In the genomic region with DNA sequence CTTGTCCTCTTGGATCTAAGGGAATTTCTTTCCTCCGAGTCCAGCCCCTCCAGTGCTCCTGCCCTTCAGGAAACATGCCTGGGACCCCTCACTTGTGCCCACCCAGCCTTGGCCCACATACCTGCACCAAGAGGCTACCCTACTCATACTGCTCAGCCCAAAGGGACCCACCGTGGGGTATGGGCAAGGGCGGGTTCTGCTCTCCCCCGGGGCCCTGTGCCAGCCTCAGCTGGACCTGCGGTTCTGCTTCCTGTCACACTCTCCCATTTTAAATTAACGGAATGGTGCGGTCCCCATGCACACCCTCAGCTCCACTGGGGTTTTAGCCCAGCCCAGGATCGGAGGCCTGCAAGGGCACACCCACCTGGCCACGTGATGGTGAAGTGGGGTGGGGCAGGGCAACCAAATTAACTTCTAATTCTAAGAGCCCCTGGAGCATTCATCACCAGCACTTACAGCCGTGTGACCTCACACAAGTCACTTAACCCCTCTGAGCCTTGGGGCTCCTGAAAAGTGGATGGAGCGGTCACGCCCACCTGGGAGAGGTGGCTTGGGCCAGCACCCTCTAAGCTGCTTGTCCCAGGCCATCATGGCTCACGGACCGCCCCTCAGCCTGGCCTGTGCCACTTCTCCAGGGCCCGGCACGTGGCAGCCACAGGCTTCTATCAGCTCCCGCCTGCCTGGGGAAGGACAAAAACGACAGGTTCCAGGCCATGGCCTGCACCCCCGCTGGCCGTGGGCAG, we compare ENCODE assay signal across 28 cellular contexts. TPM values are rescaled to one million over a fixed set of nuclear protein-coding genes. Genes with fewer than 3 reads are reported as not detected.
DNase-seq lines count a peak whose midpoint lies in the region; ATAC-seq, FAIRE-seq and TF ChIP-seq lines count a peak whose summit lies in the region.
"Had no signal": no experiment of that assay in that cellular context is flagged by ENCODE, and none has a peak within 500 bp of the region (broad histone marks: within the 10 kb centered on the region; RNA-seq: fewer than 3 reads in every experiment).

No MANE protein-coding gene starts in this region.

- no peak overlapping the region for H3K23ac ChIP-seq in H1 (ENCODE audit: insufficient read length)

- no peaks in the 10 kb centered on the region for H3K79me1 ChIP-seq in H1 (ENCODE audit: low read depth, low read length)

- intact Hi-C loops in right cardiac atrium (cut with DNase I): no loop called here
- intact Hi-C loops in left cardiac atrium (cut with DNase I): no loop called here

- H2BK15ac ChIP-seq in H1 (ENCODE audit: low read length): no peak overlapping the region

- H3K27ac ChIP-seq in right cardiac atrium (ENCODE audit: low read length): no peak overlapping the region
- no peak overlapping the region for H3K27ac ChIP-seq in Karpas-422 (ENCODE audit: low read length)
- no peak overlapping the region for H3K27ac ChIP-seq in H1 (ENCODE audit: low read depth, low read length)
- H3K27ac ChIP-seq: thoracic aorta had no signal

- 73% methylated on average over 20 of the region's 20 CpGs for WGBS in right cardiac atrium
- 87% methylated on average over 19 of the region's 20 CpGs; no CpG with 5 or more reads in 1 of the 2 experiments for WGBS in H1 (ENCODE audit: extremely low coverage in 1 of 2, insufficient coverage in 1 of 2, insufficient read length in 1 of 2, insufficient replicate concordance in 2 of 2, low coverage in 1 of 2, low lambda C conversion rate in 2 of 2, missing lambda C conversion rate in 1 of 2), 2 experiments

- no peak overlapping the region; the same call in 1 of the 2 replicates for H2BK12ac ChIP-seq in H1 (ENCODE audit: low read depth, low read length)

- 0 out of 2 replicates have a peak overlapping the region, but pooled peaks have one; percentile 57 for H4K8ac ChIP-seq in H1 (ENCODE audit: extremely low read depth, insufficient read depth, low read length)

- TF ChIP-seq CTCF in H1 (IDR thresholded peaks at IDR 0.05; ENCODE audit: control extremely low read depth in 1 of 3, insufficient read depth in 1 of 3, low read depth in 1 of 3, low read length in 3 of 3): no peak
- no peak for TF ChIP-seq CTCF in mesothelial cell of epicardium (IDR thresholded peaks at IDR 0.05; ENCODE audit: unreplicated experiment)

- POLR2A ChIA-PET in H1 (lab: Charles Lee; ENCODE audit: partially characterized antibody): interaction anchor here (0.9 kb wide), 1 partner anchor 59 kb away, joined by 3 read pairs; no protein-coding TSS in a partner anchor

- no peak overlapping the region for H2BK120ac ChIP-seq in H1 (replicated peaks; ENCODE audit: low read depth, low read length)

- no peak overlapping the region for H3K4me3 Mint-ChIP-seq in mesothelial cell of epicardium
- H3K4me3 Mint-ChIP-seq: activated CD8-positive, alpha-beta T cell treated with anti-CD3 and anti-CD28 coated beads, Interleukin-2, amount 10 ng/mL, durations not matched to agents 7 days and 5 days; activated T-cell treated with anti-CD3 and anti-CD28 coated beads, Interleukin-2, amount 50 U/mL, for 24 hours; CD8-positive, alpha-beta T cell; stimulated activated naive B cell treated with anti-CD40 and anti-IgM and Interleukin-4, amounts not matched to agents 10 μg/mL and 1 μg/mL and 100 μg/mL, for 72 hours had no signal

- no peak overlapping the region for H2BK5ac ChIP-seq in H1 (ENCODE audit: low read depth, low read length)

- H3K4me1 Mint-ChIP-seq in mesothelial cell of epicardium: peaks cover 8% of the 10 kb centered on the region

- no peaks in the 10 kb centered on the region for H4K20me1 ChIP-seq in Karpas-422 (ENCODE audit: insufficient read depth, low read depth, low read length)
- H4K20me1 ChIP-seq in H1 (replicated peaks in 1 of 2; ENCODE audit: control insufficient read depth in 1 of 2, insufficient read depth in 2 of 2, low read length in 2 of 2): no peaks in the 10 kb centered on the region

- no peaks in the 10 kb centered on the region for H3K36me3 Mint-ChIP-seq in mesothelial cell of epicardium
- H3K36me3 Mint-ChIP-seq: CD8-positive, alpha-beta T cell had no signal

- H2AK5ac ChIP-seq in H1 (ENCODE audit: low read depth, low read length): no peak overlapping the region; the same call in 1 of the 2 replicates

- TF ChIP-seq POLR2A in H1 (IDR thresholded peaks at IDR 0.05; ENCODE audit: control extremely low read depth in 1 of 2, low read depth in 2 of 2, low read length in 2 of 2): no peak

- DNase-seq in right cardiac atrium (peak; percentile 6 to 46 (median 44)), left cardiac atrium (no peak), Karpas-422 (peak; percentile 92), H1 (ENCODE audit: low read depth in 1 of 2, low spot score in 2 of 2) (no peak), DMS 273 treated with DMSO at 0.1 percent for 48 hours (lab: John Stamatoyannopoulos, UW) (no peak), mesothelial cell of epicardium (ENCODE audit: low spot score in 2 of 2, unreplicated experiment in 2 of 2) (no peak)
- DNase-seq in stimulated activated CD4-positive, alpha-beta T cell treated with anti-CD3 and anti-CD28 coated beads, Interleukin-12 subunit alpha, Interleukin-12 subunit beta, amount 100 ng/mL, for 4 hours: no peak
- DNase-seq: activated CD4-positive, CD25-positive, alpha-beta regulatory T cell treated with anti-CD3 and anti-CD28 coated beads, Interleukin-2, amount 50 U/mL, for 72 hours; activated CD8-positive, alpha-beta T cell treated with anti-CD3 and anti-CD28 coated beads, Interleukin-2, amount 10 ng/mL, durations not matched to agents 7 days and 5 days; activated naive CD4-positive, alpha-beta T cell treated with Interleukin-2 at 50 U/mL for 16 hours; activated T-cell treated with anti-CD3 and anti-CD28 coated beads, Interleukin-2, amount 50 U/mL, for 24 hours; amygdala; caudate nucleus; KBM-7; MV-4-11; NCI-H2029 treated with DMSO at 0.1 percent for 48 hours; NCI-H510A; stimulated activated CD4-positive, alpha-beta T cell treated with anti-CD3 and anti-CD28 coated beads, Interleukin-2, amount 100 ng/mL, for 24 hours; stimulated activated naive B cell treated with anti-CD40 and anti-IgM and Interleukin-4, amounts not matched to agents 10 μg/mL and 1 μg/mL and 100 μg/mL, for 72 hours had no signal

- no peaks in the 10 kb centered on the region for H3K4me1 ChIP-seq in right cardiac atrium (ENCODE audit: control insufficient read depth, insufficient read depth, low read length)
- peaks cover 36% of the 10 kb centered on the region for H3K4me1 ChIP-seq in Karpas-422 (ENCODE audit: low read length)
- H3K4me1 ChIP-seq in H1 (replicated peaks in 1 of 4; ENCODE audit: control insufficient read depth in 3 of 4, insufficient read depth in 4 of 4, low read length in 3 of 4): peaks cover 0 to 13% (median 9%) of the 10 kb centered on the region in 4 experiments; a peak in 5 of 7 replicates

- no peak for TF ChIP-seq EP300 in H1 (IDR thresholded peaks at IDR 0.05; ENCODE audit: borderline replicate concordance in 1 of 2, low read depth in 2 of 2, low read length in 2 of 2)

- FAIRE-seq in H1 (lab: Jason Lieb, UNC): no peak
- FAIRE-seq: frontal cortex, keratinocyte had no signal

- no peak overlapping the region for H4K5ac ChIP-seq in H1 (ENCODE audit: insufficient read length, low read depth, low read length)

- TF ChIP-seq RAD21 in H1 (IDR thresholded peaks at IDR 0.05 in 1 of 2, conservative IDR thresholded peaks at IDR 0.05 in 1 of 2; ENCODE audit: low read depth in 2 of 2, low read length in 2 of 2): no peak

- H3K27me3 ChIP-seq in right cardiac atrium (ENCODE audit: control insufficient read depth, insufficient read depth) (no peaks in the 10 kb centered on the region), Karpas-422 (ENCODE audit: low read length) (no peaks in the 10 kb centered on the region), H1 (replicated peaks in 1 of 4; ENCODE audit: control insufficient read depth in 3 of 4, extremely low read depth in 1 of 4, insufficient read depth in 3 of 4, low read length in 3 of 4) (peaks cover 0 to 8% (median 3%) of the 10 kb centered on the region in 4 experiments; a peak in 3 of 7 replicates)

- H2BK20ac ChIP-seq in H1 (ENCODE audit: low read length): no peak overlapping the region

- H3K79me2 ChIP-seq in Karpas-422 (ENCODE audit: low read length): no peaks in the 10 kb centered on the region
- H3K79me2 ChIP-seq in H1 (ENCODE audit: control insufficient read depth in 1 of 2, insufficient read depth in 2 of 2, low read length in 2 of 2): no peaks in the 10 kb centered on the region

- no peak overlapping the region for H3K18ac ChIP-seq in H1 (ENCODE audit: extremely low read depth, low read length)

- H3K9ac ChIP-seq in Karpas-422 (ENCODE audit: low read length) (peak overlapping the region; percentile 4; the same call in 1 of the 2 replicates), H1 (replicated peaks in 1 of 4; ENCODE audit: extremely low read depth in 1 of 4, low read depth in 3 of 4, low read length in 3 of 4) (no peak overlapping the region)

- H3K14ac ChIP-seq in H1 (ENCODE audit: insufficient read length): no peak overlapping the region

- H3K4me3 ChIP-seq in right cardiac atrium (ENCODE audit: low read length) (no peak overlapping the region), Karpas-422 (ENCODE audit: low read length) (peak overlapping the region; percentile 36; the same call in 1 of the 2 replicates), H1 (ENCODE audit: extremely low read depth in 1 of 4, insufficient read depth in 2 of 4, low read depth in 3 of 4, low read length in 4 of 4) (no peak overlapping the region)
- H3K4me3 ChIP-seq: thoracic aorta had no signal

- peaks cover under 1% of the 10 kb centered on the region; the same call in 1 of the 2 replicates for H3K23me2 ChIP-seq in H1 (ENCODE audit: low read depth, low read length)

- H3K9me3 Mint-ChIP-seq in mesothelial cell of epicardium: no peaks in the 10 kb centered on the region
- H3K9me3 Mint-ChIP-seq: activated T-cell treated with anti-CD3 and anti-CD28 coated beads, Interleukin-2, amount 50 U/mL, for 24 hours; CD8-positive, alpha-beta T cell had no signal

- no peaks in the 10 kb centered on the region for H3K9me2 ChIP-seq in Karpas-422 (replicated peaks; ENCODE audit: insufficient read depth, low read length)

- H3K4ac ChIP-seq in H1 (replicated peaks; ENCODE audit: insufficient read length, low read depth, low read length): no peak overlapping the region

- no peak overlapping the region for H2AFZ ChIP-seq in Karpas-422 (ENCODE audit: low read length)
- H2AFZ ChIP-seq in H1 (ENCODE audit: low read length): no peak overlapping the region

- H3K9me3 ChIP-seq in right cardiac atrium (ENCODE audit: control insufficient read depth, low read length): no peaks in the 10 kb centered on the region
- H3K9me3 ChIP-seq in Karpas-422 (ENCODE audit: low read length): no peaks in the 10 kb centered on the region
- H3K9me3 ChIP-seq in H1 (ENCODE audit: insufficient read depth in 2 of 2, low read depth in 1 of 2, low read length in 1 of 2): no peaks in the 10 kb centered on the region
- H3K9me3 ChIP-seq: thoracic aorta had no signal

- no peak for ATAC-seq in right cardiac atrium
- ATAC-seq in left cardiac atrium: no peak
- ATAC-seq: activated CD8-positive, alpha-beta T cell treated with anti-CD3 and anti-CD28 coated beads, Interleukin-2, amount 10 ng/mL, durations not matched to agents 7 days and 5 days; CD8-positive, alpha-beta T cell; SK-N-SH treated with all-trans-retinoic acid at 6 μM for 48 hours; stimulated activated naive B cell treated with anti-CD40 and anti-IgM and Interleukin-4, amounts not matched to agents 10 μg/mL and 1 μg/mL and 100 μg/mL, for 72 hours had no signal

- H4K91ac ChIP-seq in H1 (replicated peaks; ENCODE audit: insufficient read length, low read length): peak overlapping the region; percentile 10

- H3K4me2 ChIP-seq in Karpas-422 (ENCODE audit: low read depth, low read length, poor library complexity, severe bottlenecking) (peak overlapping the region; percentile 47), H1 (ENCODE audit: insufficient read depth in 1 of 2, low read depth in 2 of 2, low read length in 2 of 2) (no peak overlapping the region)

- H3K27me3 Mint-ChIP-seq in mesothelial cell of epicardium (ENCODE audit: low read depth): peaks cover 26% of the 10 kb centered on the region

- no peak overlapping the region for H3K56ac ChIP-seq in H1 (replicated peaks; ENCODE audit: insufficient read length, low read depth, low read length)

- H3K36me3 ChIP-seq in Karpas-422 (ENCODE audit: insufficient read depth, low read length) (no peaks in the 10 kb centered on the region), H1 (ENCODE audit: control insufficient read depth in 2 of 4, insufficient read depth in 4 of 4, low read length in 3 of 4) (no peaks in the 10 kb centered on the region)
- H3K36me3 ChIP-seq: thoracic aorta had no signal

- H3K27ac Mint-ChIP-seq in mesothelial cell of epicardium: no peak overlapping the region
- H3K27ac Mint-ChIP-seq: activated CD8-positive, alpha-beta T cell treated with anti-CD3 and anti-CD28 coated beads, Interleukin-2, amount 10 ng/mL, durations not matched to agents 7 days and 5 days; activated T-cell treated with anti-CD3 and anti-CD28 coated beads, Interleukin-2, amount 50 U/mL, for 24 hours; CD8-positive, alpha-beta T cell; stimulated activated naive B cell treated with anti-CD40 and anti-IgM and Interleukin-4, amounts not matched to agents 10 μg/mL and 1 μg/mL and 100 μg/mL, for 72 hours had no signal

- CTCF ChIA-PET in H1 (lab: Charles Lee; ENCODE audit: partially characterized antibody): interaction anchor here (0.8 to 1.2 kb wide), 3 partner anchors 12 to 44 kb away, joined by 3 to 7 read pairs (median 3); no protein-coding TSS in a partner anchor

RNA-seq across cellular contexts. Expression of gene TP73, which starts 28.3 kb away (rescaled TPM):
- under 1 TPM in 1 of 4 donors, not detected in 3; 0.18 TPM for total RNA-seq in right cardiac atrium
- 0.07 TPM for polyA plus RNA-seq in right cardiac atrium
- under 1 TPM in 1 of 2 donors, not detected in 1; 0.06 TPM for total RNA-seq in left cardiac atrium
- total RNA-seq in Karpas-422 (2014; rRNA removed; shearing (Covaris generic); ENCODE audit: low replicate concordance): 0.52 and 0.94 TPM in 2 replicates
- 2.9 and 3.1 TPM in 2 replicates for total RNA-seq in H1 (2021; fragmentation: NEBNext Ultra II Directional; extraction: Animal tissue kit (Norgen Biotek cat#: 25700))
- 2.6 and 4.2 TPM in 2 replicates for polyA plus RNA-seq in H1 (2011; rRNA removed)
- polyA plus RNA-seq in H1 (2011; cell fraction: cytosol; rRNA removed): 1.3 TPM
- 8.4 TPM for polyA plus RNA-seq in H1 (2011; cell fraction: nucleus; rRNA removed)
- 1.2 to 3.8 TPM (median 2.8 TPM) in 4 replicates for polyA plus RNA-seq in H1 (2012, experiment 1 of 2)
- polyA plus RNA-seq in H1 (2012, experiment 2 of 2): 1.3 TPM
- 2.1 TPM for polyA plus RNA-seq in H1 (2013, experiment 1 of 2)
- 2.3 TPM for polyA plus RNA-seq in H1 (2013, experiment 2 of 2)
- polyA minus RNA-seq in H1 (2011; rRNA and poly(A)+ RNA removed): 1.9 and 3.5 TPM in 2 replicates
- 3.4 TPM for polyA minus RNA-seq in H1 (2011; cell fraction: cytosol; rRNA and poly(A)+ RNA removed)
- polyA minus RNA-seq in H1 (2011; cell fraction: nucleus; rRNA and poly(A)+ RNA removed): 6.7 TPM
- 1.0 to 1.4 TPM (median 1.2 TPM) in 3 replicates for total RNA-seq in mesothelial cell of epicardium
- total RNA-seq: CD8-positive, alpha-beta T cell; epithelial cell of proximal tubule; posterior vena cava; skeletal muscle tissue; thoracic aorta had no signal
- polyA plus RNA-seq: neural cell had no signal

RNA-seq across cellular contexts. Expression of gene WRAP73, which starts 30.8 kb away (rescaled TPM):
- total RNA-seq in right cardiac atrium: 10 to 100 TPM in 3 of 4 donors, 1 to 10 TPM in 1; 8.7 to 13.9 (median 12.2) TPM
- polyA plus RNA-seq in right cardiac atrium: 12.9 TPM
- 10 to 100 TPM; 11.3 to 11.8 TPM for total RNA-seq in left cardiac atrium
- 37.2 and 46.7 TPM in 2 replicates for total RNA-seq in Karpas-422 (2014; rRNA removed; shearing (Covaris generic); ENCODE audit: low replicate concordance)
- 29.7 and 30.3 TPM in 2 replicates for total RNA-seq in H1 (2021; fragmentation: NEBNext Ultra II Directional; extraction: Animal tissue kit (Norgen Biotek cat#: 25700))
- polyA plus RNA-seq in H1 (2011; rRNA removed): 50.7 and 66.4 TPM in 2 replicates
- 54.2 TPM for polyA plus RNA-seq in H1 (2011; cell fraction: cytosol; rRNA removed)
- 183 TPM for polyA plus RNA-seq in H1 (2011; cell fraction: nucleus; rRNA removed)
- polyA plus RNA-seq in H1 (2012, experiment 1 of 2): 29.1 to 37.1 TPM (median 32.3 TPM) in 4 replicates
- polyA plus RNA-seq in H1 (2012, experiment 2 of 2): 26.5 TPM
- polyA plus RNA-seq in H1 (2013, experiment 1 of 2): 23.2 TPM
- 21.4 TPM for polyA plus RNA-seq in H1 (2013, experiment 2 of 2)
- polyA minus RNA-seq in H1 (2011; rRNA and poly(A)+ RNA removed): 32.3 and 34.3 TPM in 2 replicates
- polyA minus RNA-seq in H1 (2011; cell fraction: cytosol; rRNA and poly(A)+ RNA removed): 25.3 TPM
- polyA minus RNA-seq in H1 (2011; cell fraction: nucleus; rRNA and poly(A)+ RNA removed): 44.8 TPM
- 20.8 to 26.4 TPM (median 21.4 TPM) in 3 replicates for total RNA-seq in mesothelial cell of epicardium

RNA-seq across cellular contexts. Expression of gene TPRG1L, which starts 55.8 kb away (rescaled TPM):
- total RNA-seq in right cardiac atrium (10 to 100 TPM; 46.3 to 51.4 (median 46.6) TPM), left cardiac atrium (10 to 100 TPM; 41.3 to 42.6 TPM), mesothelial cell of epicardium (15.1 to 15.9 TPM (median 15.7 TPM) in 3 replicates)
- polyA plus RNA-seq in right cardiac atrium (35.8 TPM), H1 (2011; rRNA removed) (19.8 and 22.3 TPM in 2 replicates)
- total RNA-seq in Karpas-422 (2014; rRNA removed; shearing (Covaris generic); ENCODE audit: low replicate concordance): 10.2 and 14.4 TPM in 2 replicates
- 21.7 and 22.2 TPM in 2 replicates for total RNA-seq in H1 (2021; fragmentation: NEBNext Ultra II Directional; extraction: Animal tissue kit (Norgen Biotek cat#: 25700))
- polyA plus RNA-seq in H1 (2011; cell fraction: cytosol; rRNA removed): 21.1 TPM
- 10.8 TPM for polyA plus RNA-seq in H1 (2011; cell fraction: nucleus; rRNA removed)
- 17.4 to 21.5 TPM (median 21.1 TPM) in 4 replicates for polyA plus RNA-seq in H1 (2012, experiment 1 of 2)
- polyA plus RNA-seq in H1 (2012, experiment 2 of 2): 23.7 TPM
- polyA plus RNA-seq in H1 (2013, experiment 1 of 2): 13.6 TPM
- polyA plus RNA-seq in H1 (2013, experiment 2 of 2): 13.7 TPM
- 15.2 and 19.2 TPM in 2 replicates for polyA minus RNA-seq in H1 (2011; rRNA and poly(A)+ RNA removed)
- 15.5 TPM for polyA minus RNA-seq in H1 (2011; cell fraction: cytosol; rRNA and poly(A)+ RNA removed)
- 6.6 TPM for polyA minus RNA-seq in H1 (2011; cell fraction: nucleus; rRNA and poly(A)+ RNA removed)

Comparison
In these comparisons a context has a peak if more than half of its experiments do, and no peak if none do; other contexts are left out.
1. DNase-seq: peak in right cardiac atrium (3 of 3) and Karpas-422 (single experiment); none in left cardiac atrium (single experiment), H1 (0 of 2), DMS 273 treated with DMSO at 0.1 percent for 48 hours (single experiment), mesothelial cell of epicardium (0 of 2) and stimulated activated CD4-positive, alpha-beta T cell treated with anti-CD3 and anti-CD28 coated beads, Interleukin-12 subunit alpha, Interleukin-12 subunit beta, amount 100 ng/mL, for 4 hours (single experiment).